ENCODE assay signal across 1 cellular context in genomic region chr1:31934251-31934650, GRCh38.
TF ChIP-seq lines count a peak whose summit lies in the region.

No MANE protein-coding gene starts in this region.

TF ChIP-seq in GM12878, 131 proteins besides CTCF, POLR2A, EP300 and RAD21:
- TF ChIP-seq, protein P1, sequence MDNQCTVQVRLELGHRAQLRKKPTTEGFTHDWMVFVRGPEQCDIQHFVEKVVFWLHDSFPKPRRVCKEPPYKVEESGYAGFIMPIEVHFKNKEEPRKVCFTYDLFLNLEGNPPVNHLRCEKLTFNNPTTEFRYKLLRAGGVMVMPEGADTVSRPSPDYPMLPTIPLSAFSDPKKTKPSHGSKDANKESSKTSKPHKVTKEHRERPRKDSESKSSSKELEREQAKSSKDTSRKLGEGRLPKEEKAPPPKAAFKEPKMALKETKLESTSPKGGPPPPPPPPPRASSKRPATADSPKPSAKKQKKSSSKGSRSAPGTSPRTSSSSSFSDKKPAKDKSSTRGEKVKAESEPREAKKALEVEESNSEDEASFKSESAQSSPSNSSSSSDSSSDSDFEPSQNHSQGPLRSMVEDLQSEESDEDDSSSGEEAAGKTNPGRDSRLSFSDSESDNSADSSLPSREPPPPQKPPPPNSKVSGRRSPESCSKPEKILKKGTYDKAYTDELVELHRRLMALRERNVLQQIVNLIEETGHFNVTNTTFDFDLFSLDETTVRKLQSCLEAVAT (IDR thresholded peaks at IDR 0.05), result 0 out of 2 replicates have a peak, but pooled peaks have one; percentile 4
- no peak for TF ChIP-seq NR2C2 (IDR thresholded peaks at IDR 0.05; ENCODE audit: borderline replicate concordance, control insufficient read depth, insufficient read length, low read depth)
